Comparison of ENCODE assay signal across 8 cellular contexts in the genomic region with DNA sequence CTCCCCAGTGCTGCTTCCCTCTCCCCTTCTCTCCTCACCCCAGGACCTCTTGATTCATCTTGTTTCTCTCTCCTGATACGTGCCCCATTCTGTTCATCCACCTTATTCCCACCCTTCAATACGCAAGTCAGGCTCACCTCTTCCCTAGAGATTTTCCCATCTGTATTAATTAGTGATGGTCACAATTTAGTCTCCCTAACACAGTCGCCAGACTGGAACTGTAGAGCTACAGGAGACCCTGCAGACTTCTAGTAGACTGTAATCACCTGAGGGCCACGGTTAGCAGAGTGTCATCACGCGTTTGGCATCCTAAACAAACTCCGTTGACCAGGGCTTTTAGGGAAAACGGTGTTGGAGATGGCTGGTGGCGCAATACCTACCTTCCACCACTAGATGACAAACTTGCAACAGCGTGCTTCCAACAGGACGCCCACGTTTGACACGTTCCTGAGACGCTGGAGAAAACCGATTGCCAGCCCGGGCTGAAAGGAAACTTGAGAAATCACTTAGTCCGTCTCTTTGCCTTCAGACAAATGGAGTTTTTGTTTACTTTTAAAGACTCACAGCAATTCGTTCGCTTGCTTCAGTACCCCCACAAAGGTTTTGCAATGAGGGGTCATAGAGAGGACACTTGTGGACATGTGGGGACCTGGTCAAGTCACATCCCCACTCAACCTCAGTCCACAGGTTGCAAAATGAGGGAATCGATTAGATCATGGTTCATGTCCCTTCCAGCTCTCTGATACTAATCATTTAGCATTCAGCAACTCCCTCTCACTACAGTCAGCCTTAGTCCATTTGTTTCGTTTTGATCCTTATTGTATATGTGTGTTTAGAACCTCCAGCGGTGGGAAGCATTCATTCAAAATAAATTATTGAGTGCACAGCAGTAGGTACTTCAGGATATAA. TPM values are rescaled to one million over a fixed set of nuclear protein-coding genes. Genes with fewer than 3 reads are reported as not detected.
DNase-seq lines count a peak whose midpoint lies in the region; ATAC-seq and TF ChIP-seq lines count a peak whose summit lies in the region.

No MANE protein-coding gene starts in this region.

- H3K9me3 Mint-ChIP-seq in activated naive CD4-positive, alpha-beta T cell treated with anti-CD3 and anti-CD28 coated beads, Interleukin-2, amount 50 U/mL, for 24 hours = no peaks in the 10 kb centered on the region

- H3K27ac ChIP-seq in BLaER1 (no peak overlapping the region), ovary (no peak overlapping the region), thyroid gland (peak overlapping the region; percentile 84 to 97 (median 93))

- H3K4me1 Mint-ChIP-seq in activated naive CD4-positive, alpha-beta T cell treated with anti-CD3 and anti-CD28 coated beads, Interleukin-2, amount 50 U/mL, for 24 hours = peaks cover 12% of the 10 kb centered on the region

- TF ChIP-seq POLR2A in ovary (IDR thresholded peaks at IDR 0.05) (no peak), thyroid gland (IDR thresholded peaks at IDR 0.05) (peak in 1 of 2 donors; percentile 63)

- 9 to 10% (median 10%) methylated on average over 22 of the region's 22 CpGs for WGBS in ovary, 3 donors
- WGBS in thyroid gland, 2 donors = 7% methylated on average over 22 of the region's 22 CpGs

- TF ChIP-seq EP300 in ovary (IDR thresholded peaks at IDR 0.05) = no peak

- peak overlapping the region; percentile 89 for H3K4me2 ChIP-seq in BLaER1

- ATAC-seq in GM21529 (IDR thresholded peaks at IDR 0.05; ENCODE audit: unreplicated experiment) (peak; percentile 64), SK-N-SH treated with all-trans-retinoic acid at 6 μM for 48 hours (peak; percentile 92)

- H3K4me3 ChIP-seq in BLaER1 (0 out of 2 replicates have a peak overlapping the region, but pooled peaks have one; percentile 32), ovary (peak overlapping the region; percentile 20), thyroid gland (replicated peaks in 1 of 3) (no peak overlapping the region)

- H3K4me3 Mint-ChIP-seq in activated naive CD4-positive, alpha-beta T cell treated with anti-CD3 and anti-CD28 coated beads, Interleukin-2, amount 50 U/mL, for 24 hours = peak overlapping the region; percentile 63

- H3K9ac ChIP-seq in BLaER1 = peak overlapping the region; percentile 36; the same call in 1 of the 2 replicates

- H3K36me3 ChIP-seq in BLaER1 = no peaks in the 10 kb centered on the region
- no peaks in the 10 kb centered on the region for H3K36me3 ChIP-seq in ovary
- H3K36me3 ChIP-seq in thyroid gland = no peaks in the 10 kb centered on the region

- peak; percentile 60 for DNase-seq in NCI-H1105 (lab: John Stamatoyannopoulos, UW)
- peak; percentile 82 for DNase-seq in glomerular endothelial cell (ENCODE audit: extremely low read depth, low read depth, low spot score)
- DNase-seq in ovary = peak; percentile 80 to 91 (median 84)
- peak; percentile 94 for DNase-seq in thyroid gland

- H3K36me3 Mint-ChIP-seq in activated naive CD4-positive, alpha-beta T cell treated with anti-CD3 and anti-CD28 coated beads, Interleukin-2, amount 50 U/mL, for 24 hours = no peaks in the 10 kb centered on the region

- no peaks in the 10 kb centered on the region for H4K20me1 ChIP-seq in BLaER1

- H3K9me3 ChIP-seq in BLaER1 = peaks cover 4% of the 10 kb centered on the region
- no peaks in the 10 kb centered on the region for H3K9me3 ChIP-seq in ovary
- H3K9me3 ChIP-seq in thyroid gland = no peaks in the 10 kb centered on the region

- H3K27me3 Mint-ChIP-seq in activated naive CD4-positive, alpha-beta T cell treated with anti-CD3 and anti-CD28 coated beads, Interleukin-2, amount 50 U/mL, for 24 hours = no peaks in the 10 kb centered on the region

- no peaks in the 10 kb centered on the region for H3K27me3 ChIP-seq in BLaER1
- no peaks in the 10 kb centered on the region for H3K27me3 ChIP-seq in ovary
- no peaks in the 10 kb centered on the region for H3K27me3 ChIP-seq in thyroid gland

- TF ChIP-seq CTCF in ovary (IDR thresholded peaks at IDR 0.05) = peak; percentile 95 to 98 (median 96)
- peak; percentile 95 to 99 (median 99) for TF ChIP-seq CTCF in thyroid gland (IDR thresholded peaks at IDR 0.05)

- intact Hi-C loops in ovary (cut with DNase I) (loop anchor here (1.0 to 5.0 kb wide), 7 partner anchors 24 to 388 kb away; a partner anchor contains a TSS), thyroid gland (cut with DNase I) (loop anchor here (5.0 to 10.0 kb wide), 2 partner anchors 88 to 395 kb away; no protein-coding TSS in a partner anchor)

- peak overlapping the region; percentile 33 for H3K27ac Mint-ChIP-seq in activated naive CD4-positive, alpha-beta T cell treated with anti-CD3 and anti-CD28 coated beads, Interleukin-2, amount 50 U/mL, for 24 hours

- H3K4me1 ChIP-seq in BLaER1 = peaks cover 28% of the 10 kb centered on the region
- no peaks in the 10 kb centered on the region for H3K4me1 ChIP-seq in ovary (ENCODE audit: insufficient read depth)
- peaks cover 40 to 54% of the 10 kb centered on the region in 2 donors for H3K4me1 ChIP-seq in thyroid gland

TF ChIP-seq in SK-N-SH treated with all-trans-retinoic acid at 6 μM for 48 hours, 23 proteins besides CTCF, POLR2A, EP300 and RAD21:
- TF ChIP-seq ISL1 (CRISPR knock-in tag; IDR thresholded peaks at IDR 0.05) = 0 out of 2 replicates have a peak, but pooled peaks have one; percentile 12
- no peak for TF ChIP-seq ARNTL (CRISPR knock-in tag; IDR thresholded peaks at IDR 0.05; ENCODE audit: borderline replicate concordance, low read depth)
- TF ChIP-seq CSDC2 (CRISPR knock-in tag; IDR thresholded peaks at IDR 0.05) = peak; percentile 58; the same call in 1 of the 2 replicates

RNA-seq across cellular contexts. Expression of a gene that starts 20.6 kb away (rescaled TPM):
- total RNA-seq in glomerular endothelial cell (1.1 and 1.8 TPM in 2 replicates), ovary (under 1 TPM in 2 of 7 donors, not detected in 5; 0.33 to 0.79 TPM), thyroid gland (10 to 100 TPM in 1 of 4 donors, 1 to 10 TPM in 3; 5.2 to 11.0 (median 6.2) TPM)
- polyA plus RNA-seq in ovary = under 1 TPM; 0.28 to 0.41 TPM

RNA-seq across cellular contexts. Expression of a gene that starts 23.8 kb away (rescaled TPM):
- 111 and 185 TPM in 2 replicates for total RNA-seq in glomerular endothelial cell
- total RNA-seq in ovary = 1 to 10 TPM; 1.7 to 7.7 (median 2.9) TPM
- 1 to 10 TPM; 2.8 to 9.4 TPM for polyA plus RNA-seq in ovary
- total RNA-seq in thyroid gland = 100 to 1,000 TPM; 102 to 260 (median 149) TPM

RNA-seq across cellular contexts. Expression of a gene that starts 40.7 kb away (rescaled TPM):
- total RNA-seq in glomerular endothelial cell (74.9 and 80.3 TPM in 2 replicates), ovary (10 to 100 TPM; 29.8 to 76.8 (median 64.6) TPM), thyroid gland (100 to 1,000 TPM; 124 to 195 (median 181) TPM)
- 10 to 100 TPM; 20.5 to 37.8 TPM for polyA plus RNA-seq in ovary

Comparison
In these comparisons a context has a peak if more than half of its experiments do, and no peak if none do; other contexts are left out.
1. H3K27ac ChIP-seq: peak in thyroid gland (3 of 3); none in BLaER1 (single experiment) and ovary (0 of 2).
2. H3K4me3 ChIP-seq: peak in BLaER1 (single experiment) and ovary (single experiment); none in thyroid gland (0 of 3).
3. RNA of a gene that starts 23.8 kb away (total RNA-seq): 102 to 260 TPM in thyroid gland and 111 to 185 TPM in glomerular endothelial cell; 1.7 to 7.7 TPM in ovary; every median in the first group is over 10 times any median in the second.
4. Peak in every context shown above with its lines, with median percentiles within 50 percentile points of each other: DNase-seq.